In genomic region chr14:75138492-75138891, GRCh38 we compare ENCODE assay signal across 9 cellular contexts. TPM values are rescaled to one million over a fixed set of nuclear protein-coding genes. Genes with fewer than 3 reads are reported as not detected.
A peak's percentile ranks its signal among the peaks of the same experiment; 100 is the strongest.
DNase-seq lines count a peak whose midpoint lies in the region; ATAC-seq, FAIRE-seq and TF ChIP-seq lines count a peak whose summit lies in the region.
"Had no signal": no experiment of that assay in that cellular context is flagged by ENCODE, and none has a peak within 500 bp of the region (broad histone marks: within the 10 kb centered on the region; RNA-seq: fewer than 3 reads in every experiment).

No MANE protein-coding gene starts in this region.

- peak in 3 of 4 donors; percentile 5 to 57 (median 51) for ATAC-seq in pancreas

- no peaks in the 10 kb centered on the region for H3K27me3 ChIP-seq in pancreas
- H3K27me3 ChIP-seq: MG63 had no signal

- no peak overlapping the region for H3K4me3 ChIP-seq in pancreas
- H3K4me3 ChIP-seq: MG63, prostate gland had no signal

- no peak for TF ChIP-seq CTCF in pancreas (IDR thresholded peaks at IDR 0.05)

- H3K4me1 ChIP-seq in pancreas = peaks cover 11 to 36% (median 25%) of the 10 kb centered on the region in 3 donors

- H3K27ac ChIP-seq in pancreas = peak overlapping the region in 3 of 4 donors; percentile 2 to 68 (median 49)

- intact Hi-C loops in pancreas (cut with DNase I) = loop anchor here in 1 of 3 donors (10.0 kb wide), 1 partner anchor 356 kb away; no protein-coding TSS in a partner anchor

- no peaks in the 10 kb centered on the region for H3K9me3 ChIP-seq in pancreas
- H3K9me3 ChIP-seq: MG63, prostate gland had no signal

- peak; percentile 4 for FAIRE-seq in GM19239 (lab: Jason Lieb, UNC)
- peak; percentile 64 for FAIRE-seq in colon (lab: Jason Lieb, UNC)
- peak; percentile 80 for FAIRE-seq in pancreas (lab: Jason Lieb, UNC)

- DNase-seq in GM19239 (ENCODE audit: insufficient read length, low spot score) (no peak), NOMO-1 treated with DMSO at 0.1 percent for 48 hours (lab: John Stamatoyannopoulos, UW; ENCODE audit: unreplicated experiment) (peak; percentile 90), pancreas (no peak), NCI-H1436 treated with DMSO at 0.1 percent for 48 hours (lab: John Stamatoyannopoulos, UW) (no peak), DMS53 treated with DMSO at 0.1 percent for 48 hours (lab: John Stamatoyannopoulos, UW; ENCODE audit: unreplicated experiment) (no peak)
- no peak for DNase-seq in stimulated activated CD4-positive, alpha-beta T cell treated with anti-CD3 and anti-CD28 coated beads, Interleukin-4, amount 100 ng/mL, for 4 hours
- DNase-seq: MG63 had no signal

- peaks cover 0 to 24% (median 9%) of the 10 kb centered on the region in 3 donors for H3K36me3 ChIP-seq in pancreas

- 55 to 64% methylated on average over 1 of the region's 1 CpG for WGBS in pancreas, 2 donors

RNA-seq across cellular contexts. Expression of gene NEK9, which starts 11.6 kb away (rescaled TPM):
- total RNA-seq in pancreas = 10 to 100 TPM; 23.2 to 54.8 (median 27.2) TPM
- polyA plus RNA-seq in pancreas = 10 to 100 TPM; 22.7 to 30.3 TPM

RNA-seq across cellular contexts. Expression of gene TMED10, which starts 37.9 kb away (rescaled TPM):
- total RNA-seq in pancreas = 100 to 1,000 TPM; 230 to 377 (median 326) TPM
- 100 to 1,000 TPM in 1 of 2 donors, 10 to 100 TPM in 1; 56.0 to 122 TPM for polyA plus RNA-seq in pancreas
